ENCODE assay signal across 24 cellular contexts in the genomic region with DNA sequence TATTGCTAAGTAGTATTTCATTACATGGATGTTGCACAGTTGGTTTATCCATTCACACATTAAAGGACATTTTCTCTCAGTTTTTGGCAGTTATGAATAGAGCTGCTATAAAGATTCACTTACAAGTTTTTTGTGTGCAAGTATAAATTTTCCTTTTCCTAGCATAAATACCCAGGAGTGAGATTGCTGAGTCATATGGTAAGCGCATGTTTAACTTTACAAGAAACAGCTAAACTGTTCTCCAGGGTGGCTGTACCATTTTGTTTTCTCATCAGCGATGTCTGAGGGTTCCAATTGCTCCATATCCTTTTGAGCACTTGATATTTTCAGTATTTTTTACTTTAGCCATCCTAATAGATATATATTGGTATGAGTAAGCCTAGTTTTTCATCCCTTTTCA. TPM values are rescaled to one million over a fixed set of nuclear protein-coding genes. Genes with fewer than 3 reads are reported as not detected.
DNase-seq lines count a peak whose midpoint lies in the region; ATAC-seq, FAIRE-seq and TF ChIP-seq lines count a peak whose summit lies in the region.
"Had no signal": no experiment of that assay in that cellular context is flagged by ENCODE, and none has a peak within 500 bp of the region (broad histone marks: within the 10 kb centered on the region; RNA-seq: fewer than 3 reads in every experiment).

No MANE protein-coding gene starts in this region.

- H3K27ac Mint-ChIP-seq in CD4-positive, alpha-beta T cell, result no peak overlapping the region
- no peak overlapping the region for H3K27ac Mint-ChIP-seq in CD8-positive, alpha-beta memory T cell
- H3K27ac Mint-ChIP-seq: IgD-negative memory B cell had no signal

- no peaks in the 10 kb centered on the region for H3K36me3 ChIP-seq in IMR-90 (ENCODE audit: control insufficient read depth, insufficient read depth, low read length)
- no peaks in the 10 kb centered on the region for H3K36me3 ChIP-seq in K562 (ENCODE audit: control insufficient read depth, insufficient read depth, low read length)
- H3K36me3 ChIP-seq in upper lobe of left lung, result no peaks in the 10 kb centered on the region
- no peaks in the 10 kb centered on the region for H3K36me3 ChIP-seq in left lung
- no peaks in the 10 kb centered on the region for H3K36me3 ChIP-seq in CD8-positive, alpha-beta memory T cell (ENCODE audit: insufficient read depth, low read length)
- H3K36me3 ChIP-seq: HAP-1, SJSA1 had no signal

- H4K8ac ChIP-seq in IMR-90 (ENCODE audit: low read depth in 2 of 2, low read length in 2 of 2), result no peak overlapping the region

- dilution Hi-C loops in IMR-90 (cut with HindIII; ENCODE audit: low sequenced_read_pairs, unreplicated experiment), result no loop called here

- H2BK20ac ChIP-seq in IMR-90 (ENCODE audit: low read depth, low read length), result no peak overlapping the region

- no peak overlapping the region for H3K14ac ChIP-seq in IMR-90 (replicated peaks; ENCODE audit: low read depth, low read length)

- no peak overlapping the region for H2AK5ac ChIP-seq in IMR-90 (ENCODE audit: low read depth, low read length)

- H2BK120ac ChIP-seq in IMR-90 (ENCODE audit: low read depth, low read length), result no peak overlapping the region

- H3K4me1 ChIP-seq in A549, result peaks cover 12% of the 10 kb centered on the region; the same call in 2 of the 3 replicates
- H3K4me1 ChIP-seq in IMR-90 (ENCODE audit: control insufficient read depth, insufficient read depth, low read length), result peaks cover 4% of the 10 kb centered on the region; the same call in 1 of the 2 replicates
- H3K4me1 ChIP-seq in K562 (replicated peaks in 1 of 2; ENCODE audit: control insufficient read depth in 2 of 2, insufficient read depth in 2 of 2, low read length in 2 of 2), result no peaks in the 10 kb centered on the region
- H3K4me1 ChIP-seq in upper lobe of left lung, result no peaks in the 10 kb centered on the region
- no peaks in the 10 kb centered on the region for H3K4me1 ChIP-seq in left lung
- no peaks in the 10 kb centered on the region for H3K4me1 ChIP-seq in CD8-positive, alpha-beta memory T cell (ENCODE audit: insufficient read depth, low read length)

- POLR2A ChIA-PET in A549 (lab: Yijun Ruan, JAX), result no interaction called here
- POLR2A ChIA-PET in IMR-90 (lab: Charles Lee; ENCODE audit: unreplicated experiment), result no interaction called here
- POLR2A ChIA-PET in K562 (lab: Yijun Ruan, JAX), result interaction anchor here (1.0 kb wide), 1 partner anchor 8 kb away, joined by 3 read pairs; no protein-coding TSS in a partner anchor
- POLR2A ChIA-PET in CD4-positive, alpha-beta T cell (lab: Charles Lee), result no interaction called here
- POLR2A ChIA-PET in CD8-positive, alpha-beta memory T cell (lab: Charles Lee), result no interaction called here

- intact Hi-C loops in IMR-90 (cut with micrococcal nuclease) (no loop called here), K562 (cut with micrococcal nuclease) (no loop called here), left lung (cut with DNase I) (no loop called here)
- intact Hi-C loops in CD4-positive, alpha-beta T cell (cut with DNase I, micrococcal nuclease), result no loop called here

- no peak for DNase-seq in A549 (ENCODE audit: low read depth in 1 of 2, low spot score in 1 of 2)
- DNase-seq in IMR-90, result peak; percentile 70
- DNase-seq in K562 (ENCODE audit: extremely low read depth in 1 of 4, low spot score in 3 of 4), result no peak
- DNase-seq in iris pigment epithelial cell (ENCODE audit: low read depth), result peak; percentile 67
- no peak for DNase-seq in CD4-positive, alpha-beta T cell
- no peak for DNase-seq in upper lobe of left lung
- no peak for DNase-seq in left lung
- no peak for DNase-seq in CD8-positive, alpha-beta memory T cell
- DNase-seq: 8988T, Karpas-422, NCI-H1417, NCI-H1694 treated with DMSO at 0.1 percent for 48 hours, NCI-H2081 treated with DMSO at 0.1 percent for 48 hours, NCI-H2171 treated with DMSO at 0.1 percent for 48 hours, NCI-H446, NCI-H526, OCI-M1 had no signal

- no peak overlapping the region for H4K5ac ChIP-seq in IMR-90 (ENCODE audit: low read depth, low read length)

- FAIRE-seq in A549 (lab: Jason Lieb, UNC) (no peak), K562 (lab: Jason Lieb, UNC) (no peak)
- FAIRE-seq: D721Med, GM12878 had no signal

- H3K18ac ChIP-seq in IMR-90 (ENCODE audit: low read depth, low read length), result no peak overlapping the region

- H3K4me2 ChIP-seq in A549 (peak overlapping the region; percentile 28; the same call in 1 of the 3 replicates), IMR-90 (ENCODE audit: low read depth, low read length) (no peak overlapping the region), K562 (ENCODE audit: insufficient read depth, low read length) (no peak overlapping the region)

- TF ChIP-seq CTCF in A549 (IDR thresholded peaks at IDR 0.05) (no peak), IMR-90 (conservative IDR thresholded peaks at IDR 0.05; ENCODE audit: low read depth, low read length) (no peak), K562 (IDR thresholded peaks at IDR 0.05 in 2 of 3, conservative IDR thresholded peaks at IDR 0.05 in 1 of 3; ENCODE audit: insufficient read depth in 2 of 3, low read depth in 1 of 3, low read length in 3 of 3) (no peak), upper lobe of left lung (IDR thresholded peaks at IDR 0.05) (no peak), left lung (IDR thresholded peaks at IDR 0.05) (no peak)
- TF ChIP-seq CTCF in CD4-positive, alpha-beta T cell (IDR thresholded peaks at IDR 0.05), result no peak

- no peak overlapping the region for H3K56ac ChIP-seq in IMR-90 (ENCODE audit: extremely low read depth, insufficient read depth, low read length)

- no peak overlapping the region for H2BK5ac ChIP-seq in IMR-90 (ENCODE audit: low read depth, low read length, poor library complexity, severe bottlenecking)

- H3K27me3 ChIP-seq in IMR-90 (ENCODE audit: control insufficient read depth, insufficient read depth, low read length) (no peaks in the 10 kb centered on the region), K562 (ENCODE audit: control insufficient read depth in 2 of 2, insufficient read depth in 2 of 2, low read length in 2 of 2) (peaks cover 2 to 6% of the 10 kb centered on the region in 2 experiments; a peak in 1 of 5 replicates), upper lobe of left lung (no peaks in the 10 kb centered on the region), left lung (no peaks in the 10 kb centered on the region)
- H3K27me3 ChIP-seq in CD4-positive, alpha-beta T cell (ENCODE audit: control insufficient read depth, insufficient read depth, low read length), result no peaks in the 10 kb centered on the region
- no peaks in the 10 kb centered on the region for H3K27me3 ChIP-seq in CD8-positive, alpha-beta memory T cell (ENCODE audit: insufficient read depth, low read length, poor library complexity, severe bottlenecking)
- H3K27me3 ChIP-seq: SJSA1 had no signal

- no peaks in the 10 kb centered on the region for H3K79me1 ChIP-seq in IMR-90 (ENCODE audit: low read depth in 1 of 2, low read length in 2 of 2)

- H3K9me3 Mint-ChIP-seq in CD4-positive, alpha-beta T cell, result no peaks in the 10 kb centered on the region
- H3K9me3 Mint-ChIP-seq in CD8-positive, alpha-beta memory T cell, result no peaks in the 10 kb centered on the region
- H3K9me3 Mint-ChIP-seq: IgD-negative memory B cell had no signal

- H2AFZ ChIP-seq in IMR-90 (replicated peaks; ENCODE audit: low read length, poor library complexity), result no peak overlapping the region
- H2AFZ ChIP-seq in K562 (ENCODE audit: low read depth, low read length), result no peak overlapping the region

- no peak for TF ChIP-seq EP300 in A549 (IDR thresholded peaks at IDR 0.05)
- TF ChIP-seq EP300 in K562 (IDR thresholded peaks at IDR 0.05; ENCODE audit: low read length), result no peak
- TF ChIP-seq EP300 in upper lobe of left lung (IDR thresholded peaks at IDR 0.05), result no peak

- H3K23ac ChIP-seq in IMR-90 (ENCODE audit: low read depth, low read length), result no peak overlapping the region

- no peaks in the 10 kb centered on the region for H3K4me1 Mint-ChIP-seq in CD4-positive, alpha-beta T cell (ENCODE audit: low read depth)
- H3K4me1 Mint-ChIP-seq in CD8-positive, alpha-beta memory T cell, result no peaks in the 10 kb centered on the region
- H3K4me1 Mint-ChIP-seq: IgD-negative memory B cell had no signal

- H4K20me1 ChIP-seq in IMR-90 (ENCODE audit: insufficient read depth, low read length) (no peaks in the 10 kb centered on the region), K562 (replicated peaks; ENCODE audit: control insufficient read depth, insufficient read depth, low read length) (no peaks in the 10 kb centered on the region)

- whole genome bisulfite sequencing in A549 (ENCODE audit: missing lambda C conversion rate), result 88% methylated on average over 2 of the region's 2 CpGs
- no CpG with 5 or more reads among the region's 2 CpGs for WGBS in IMR-90 (ENCODE audit: extremely low coverage in 2 of 2, insufficient read length in 1 of 2), 2 experiments
- 6% methylated on average over 2 of the region's 2 CpGs for WGBS in K562 (ENCODE audit: insufficient coverage, low coverage, missing lambda C conversion rate)
- 34 to 87% methylated on average over 2 of the region's 2 CpGs for WGBS in upper lobe of left lung, 2 donors

- H3K4ac ChIP-seq in IMR-90 (ENCODE audit: low read depth, low read length), result no peak overlapping the region

- no peak overlapping the region for H2AK9ac ChIP-seq in IMR-90 (replicated peaks; ENCODE audit: low read depth, low read length, poor library complexity)

- H3K36me3 Mint-ChIP-seq in CD4-positive, alpha-beta T cell (ENCODE audit: low read depth), result no peaks in the 10 kb centered on the region
- no peaks in the 10 kb centered on the region for H3K36me3 Mint-ChIP-seq in CD8-positive, alpha-beta memory T cell
- H3K36me3 Mint-ChIP-seq: IgD-negative memory B cell had no signal

- no peak for ATAC-seq in A549
- peak; percentile 80 for ATAC-seq in IMR-90 (ENCODE audit: low read depth)
- no peak for ATAC-seq in K562
- no peak for ATAC-seq in CD4-positive, alpha-beta T cell (ENCODE audit: poor library complexity)
- ATAC-seq in upper lobe of left lung (ENCODE audit: low FRiP score in 2 of 2), result no peak
- ATAC-seq in left lung, result no peak
- ATAC-seq: GM12878, Right ventricle myocardium inferior had no signal

- H3K27me3 Mint-ChIP-seq in CD4-positive, alpha-beta T cell, result no peaks in the 10 kb centered on the region
- H3K27me3 Mint-ChIP-seq in CD8-positive, alpha-beta memory T cell, result peaks cover 0 to 7% of the 10 kb centered on the region in 2 donors

- in situ Hi-C loops in IMR-90 (cut with MboI; ENCODE audit: low sequenced_read_pairs) (no loop called here), K562 (cut with MboI) (no loop called here)

- no peaks in the 10 kb centered on the region for H3K79me2 ChIP-seq in K562 (ENCODE audit: control insufficient read depth, insufficient read depth, low read length)

- CTCF ChIA-PET in A549 (lab: Yijun Ruan, JAX), result interaction anchor here (0.7 kb wide), 1 partner anchor 40 kb away, joined by 3 read pairs; no protein-coding TSS in a partner anchor
- CTCF ChIA-PET in IMR-90 (lab: Yijun Ruan, JAX), result interaction anchor here (0.6 kb wide), 1 partner anchor 169 kb away, joined by 4 read pairs; no protein-coding TSS in a partner anchor
- CTCF ChIA-PET in K562 (lab: Yijun Ruan, JAX; ENCODE audit: low intra/inter-chr PET ratio), result no interaction called here
- CTCF ChIA-PET in CD4-positive, alpha-beta T cell (lab: Charles Lee), result no interaction called here
- CTCF ChIA-PET in CD8-positive, alpha-beta memory T cell (lab: Charles Lee), result no interaction called here

- no peak overlapping the region for H2BK15ac ChIP-seq in IMR-90 (ENCODE audit: low read depth, low read length)

- H3K27ac ChIP-seq in A549 (no peak overlapping the region; a peak in 1 of 6 replicates), IMR-90 (ENCODE audit: insufficient read depth, low read length) (no peak overlapping the region), K562 (ENCODE audit: extremely low read depth, low read depth, low read length) (no peak overlapping the region), upper lobe of left lung (no peak overlapping the region), left lung (no peak overlapping the region)
- H3K27ac ChIP-seq in CD4-positive, alpha-beta T cell (ENCODE audit: low read depth, low read length), result no peak overlapping the region
- no peak overlapping the region for H3K27ac ChIP-seq in CD8-positive, alpha-beta memory T cell (ENCODE audit: low read depth, low read length)
- H3K27ac ChIP-seq: C4-2B, SJSA1 had no signal

- H3K9ac ChIP-seq in IMR-90 (ENCODE audit: low read depth, low read length) (no peak overlapping the region), K562 (ENCODE audit: insufficient read depth in 1 of 2, low read depth in 2 of 2, low read length in 2 of 2) (no peak overlapping the region)

- H3K4me3 Mint-ChIP-seq in CD4-positive, alpha-beta T cell, result no peak overlapping the region
- no peak overlapping the region for H3K4me3 Mint-ChIP-seq in CD8-positive, alpha-beta memory T cell
- H3K4me3 Mint-ChIP-seq: IgD-negative memory B cell had no signal

- no peaks in the 10 kb centered on the region for H3K9me1 ChIP-seq in IMR-90 (ENCODE audit: insufficient read depth, low read length)
- H3K9me1 ChIP-seq in K562 (ENCODE audit: control insufficient read depth, insufficient read depth, low read length), result no peaks in the 10 kb centered on the region

- BruUV-seq in IMR-90 (replicated peaks; lab: Mats Ljungman, UMichigan) (no TSS peak), K562 (replicated peaks; lab: Mats Ljungman, UMichigan) (no TSS peak)

- TF ChIP-seq RAD21 in A549 (conservative IDR thresholded peaks at IDR 0.05 in 1 of 2, IDR thresholded peaks at IDR 0.05 in 1 of 2), result no peak
- no peak for TF ChIP-seq RAD21 in IMR-90 (IDR thresholded peaks at IDR 0.05; ENCODE audit: low read length)
- TF ChIP-seq RAD21 in K562 (CRISPR knock-in tag; conservative IDR thresholded peaks at IDR 0.05 in 1 of 2, IDR thresholded peaks at IDR 0.05 in 1 of 2), result no peak

- H3K9me3 ChIP-seq in A549, result no peaks in the 10 kb centered on the region
- H3K9me3 ChIP-seq in IMR-90 (ENCODE audit: control insufficient read depth, insufficient read depth, low read length), result no peaks in the 10 kb centered on the region
- H3K9me3 ChIP-seq in K562 (replicated peaks; ENCODE audit: control insufficient read depth, insufficient read depth, low read depth, low read length), result no peaks in the 10 kb centered on the region
- H3K9me3 ChIP-seq in CD4-positive, alpha-beta T cell (ENCODE audit: control insufficient read depth, low read length), result no peaks in the 10 kb centered on the region
- H3K9me3 ChIP-seq in upper lobe of left lung, result no peaks in the 10 kb centered on the region
- H3K9me3 ChIP-seq in left lung, result no peaks in the 10 kb centered on the region
- H3K9me3 ChIP-seq in CD8-positive, alpha-beta memory T cell (ENCODE audit: low read length), result no peaks in the 10 kb centered on the region
- H3K9me3 ChIP-seq: HAP-1, SJSA1 had no signal

- TF ChIP-seq POLR2A in A549 (IDR thresholded peaks at IDR 0.05; ENCODE audit: low read length), result no peak
- TF ChIP-seq POLR2A in IMR-90 (IDR thresholded peaks at IDR 0.05; ENCODE audit: low read depth, low read length), result no peak
- no peak for TF ChIP-seq POLR2A in K562 (conservative IDR thresholded peaks at IDR 0.05)
- no peak for TF ChIP-seq POLR2A in upper lobe of left lung (IDR thresholded peaks at IDR 0.05)

- no peak overlapping the region for H4K91ac ChIP-seq in IMR-90 (ENCODE audit: insufficient read depth, low read depth, low read length)

- H3K4me3 ChIP-seq in A549, result no peak overlapping the region
- no peak overlapping the region for H3K4me3 ChIP-seq in IMR-90 (ENCODE audit: insufficient read depth, low read depth, low read length)
- no peak overlapping the region for H3K4me3 ChIP-seq in K562
- no peak overlapping the region for H3K4me3 ChIP-seq in upper lobe of left lung
- H3K4me3 ChIP-seq in left lung, result no peak overlapping the region
- H3K4me3 ChIP-seq in CD8-positive, alpha-beta memory T cell (ENCODE audit: low read length), result no peak overlapping the region
- H3K4me3 ChIP-seq: GM12878, HAP-1, SJSA1 had no signal

RNA-seq across cellular contexts. Expression of a gene that starts 16.4 kb away (rescaled TPM):
- polyA plus RNA-seq in A549 (2011; rRNA removed) (12.0 and 15.5 TPM in 2 replicates), A549 (2017; fragmentation: RNase III; extraction: RNeasy Plus Mini Kit Qiagen cat#74134 plus additional on column Dnase treatment) (3.1 to 5.0 TPM (median 3.6 TPM) in 3 replicates), IMR-90 (2012; rRNA removed) (4.3 and 5.8 TPM in 2 replicates), K562 (2011; rRNA removed) (0.01 and 0.03 TPM in 2 replicates), K562 (2014; fragmentation: Illumina TruSeq; extraction: Trizol) (not detected in 2 replicates), K562 (2014; fragmentation: Nextera tagmentation; extraction: Ambion mirVana) (under 1 TPM; under 0.01 to 0.01 TPM), K562 (2014; rRNA removed) (not detected in 2 replicates)
- 1.3 and 1.4 TPM in 2 replicates for polyA plus RNA-seq in A549 (2012; cell fraction: cytosol; rRNA removed)
- 2.9 and 3.7 TPM in 2 replicates for polyA plus RNA-seq in A549 (2012; cell fraction: nucleus; rRNA removed)
- 85.4 and 102 TPM in 2 replicates for polyA minus RNA-seq in A549 (2011; rRNA and poly(A)+ RNA removed)
- total RNA-seq in IMR-90 (2012; rRNA removed) (43.6 and 52.2 TPM in 2 replicates), K562 (2014; rRNA removed) (not detected in 2 replicates), K562 (2014; rRNA removed; fragmentation: Illumina TruSeq; extraction: Trizol) (0.03 TPM in 1 of 2 replicates, not detected in the other), K562 (2015; rRNA removed; fragmentation: Illumina TruSeq; extraction: Trizol) (not detected in 2 replicates), K562 (2021) (0.09 and 0.18 TPM in 2 replicates), upper lobe of left lung (100 to 1,000 TPM in 1 of 6 donors, 10 to 100 TPM in 5; 27.6 to 194 (median 47.0) TPM), left lung (10 to 100 TPM; 40.5 to 53.0 TPM)
- polyA plus RNA-seq in IMR-90 (2012; cell fraction: cytosol; rRNA removed), result 3.5 and 4.7 TPM in 2 replicates
- polyA plus RNA-seq in IMR-90 (2012; cell fraction: nucleus; rRNA removed; ENCODE audit: low replicate concordance), result 5.0 and 11.1 TPM in 2 replicates
- 0.02 and 0.04 TPM in 2 replicates for total RNA-seq in K562 (2011; cell fraction: chromatin; rRNA removed; ENCODE audit: low replicate concordance)
- not detected in 2 replicates for total RNA-seq in K562 (2011; cell fraction: nucleolus; rRNA removed)
- not detected in 2 replicates for total RNA-seq in K562 (2011; cell fraction: nucleoplasm; rRNA removed)
- 0.04 TPM in 1 of 2 replicates, not detected in the other for polyA plus RNA-seq in K562 (2011; cell fraction: cytosol; rRNA removed)
- polyA plus RNA-seq in K562 (2011; cell fraction: nucleus; rRNA removed), result 0.01 and 0.11 TPM in 2 replicates
- 0.01 and 0.04 TPM in 2 replicates for polyA plus RNA-seq in K562 (2012)
- polyA minus RNA-seq in K562 (2011; rRNA and poly(A)+ RNA removed), result 0.07 and 0.18 TPM in 2 replicates
- polyA minus RNA-seq in K562 (2011; cell fraction: cytosol; rRNA and poly(A)+ RNA removed), result 1.3 TPM in 1 of 2 replicates, not detected in the other
- 0.13 and 0.22 TPM in 2 replicates for polyA minus RNA-seq in K562 (2011; cell fraction: nucleus; rRNA and poly(A)+ RNA removed)
- total RNA-seq in CD4-positive, alpha-beta T cell, result 10 to 100 TPM; 14.1 to 16.9 TPM
- total RNA-seq in CD8-positive, alpha-beta memory T cell, result under 1 TPM; 0.83 to 0.89 TPM
- polyA plus RNA-seq in CD8-positive, alpha-beta memory T cell, result not detected

Comparison
In these comparisons a context has a peak if more than half of its experiments do, and no peak if none do; other contexts are left out.
1. DNase-seq: peak in IMR-90 (single experiment) and iris pigment epithelial cell (single experiment); none in A549 (0 of 2), K562 (0 of 4), CD4-positive, alpha-beta T cell (0 of 10), upper lobe of left lung (0 of 2), left lung (0 of 2) and CD8-positive, alpha-beta memory T cell (0 of 5).
2. RNA of a gene that starts 16.4 kb away (total RNA-seq): 27.6 to 194 TPM in upper lobe of left lung, 40.5 to 53.0 TPM in left lung, 43.6 to 52.2 TPM in IMR-90 and 14.1 to 16.9 TPM in CD4-positive, alpha-beta T cell; 0.83 to 0.89 TPM in CD8-positive, alpha-beta memory T cell and 0.02 to 0.18 TPM in K562; every median in the first group is over 4 times any median in the second.
3. CTCF ChIA-PET loops: an anchor here in A549 (0.7 kb wide) and IMR-90 (0.6 kb wide); none called in K562, CD4-positive, alpha-beta T cell and CD8-positive, alpha-beta memory T cell.